Comparison of ENCODE assay signal across 25 cellular contexts in genomic region chr13:30634838-30635237, GRCh38. TPM values are rescaled to one million over a fixed set of nuclear protein-coding genes. Genes with fewer than 3 reads are reported as not detected.
DNase-seq lines count a peak whose midpoint lies in the region; ATAC-seq and TF ChIP-seq lines count a peak whose summit lies in the region.
"Had no signal": no experiment of that assay in that cellular context is flagged by ENCODE, and none has a peak within 500 bp of the region (broad histone marks: within the 10 kb centered on the region; RNA-seq: fewer than 3 reads in every experiment).

No MANE protein-coding gene starts in this region.

- peak overlapping the region; percentile 11 for H3K4me3 Mint-ChIP-seq in activated naive CD4-positive, alpha-beta T cell treated with anti-CD3 and anti-CD28 coated beads, Interleukin-2, amount 50 U/mL, for 24 hours
- no peak overlapping the region for H3K4me3 Mint-ChIP-seq in chondrocyte (ENCODE audit: unreplicated experiment)
- no peak overlapping the region for H3K4me3 Mint-ChIP-seq in progenitor cell of endocrine pancreas (ENCODE audit: low read depth)
- H3K4me3 Mint-ChIP-seq: B cell, HFFc6 had no signal

- no peaks in the 10 kb centered on the region for H3K9me3 ChIP-seq in SK-N-MC (ENCODE audit: low read depth, low read length)
- H3K9me3 ChIP-seq: SJSA1 had no signal

- no peak overlapping the region for H3K9ac ChIP-seq in SK-N-MC (ENCODE audit: insufficient read length)

- peaks cover 72% of the 10 kb centered on the region for H3K4me1 Mint-ChIP-seq in activated naive CD4-positive, alpha-beta T cell treated with anti-CD3 and anti-CD28 coated beads, Interleukin-2, amount 50 U/mL, for 24 hours
- H3K4me1 Mint-ChIP-seq in chondrocyte (ENCODE audit: low read depth): peaks cover 21% of the 10 kb centered on the region
- H3K4me1 Mint-ChIP-seq in progenitor cell of endocrine pancreas (ENCODE audit: low read depth): peaks cover 3% of the 10 kb centered on the region

- no peaks in the 10 kb centered on the region for H3K27me3 Mint-ChIP-seq in activated naive CD4-positive, alpha-beta T cell treated with anti-CD3 and anti-CD28 coated beads, Interleukin-2, amount 50 U/mL, for 24 hours
- H3K27me3 Mint-ChIP-seq in chondrocyte (ENCODE audit: low read depth) (no peaks in the 10 kb centered on the region), progenitor cell of endocrine pancreas (no peaks in the 10 kb centered on the region)
- H3K27me3 Mint-ChIP-seq: B cell had no signal

- no peak for DNase-seq in activated naive CD4-positive, alpha-beta T cell treated with anti-CD3 and anti-CD28 coated beads, Interleukin-2, amount 50 U/mL, for 72 hours (ENCODE audit: low spot score in 2 of 2)
- DNase-seq in SK-N-MC (ENCODE audit: low read depth, low spot score): no peak
- no peak for DNase-seq in chondrocyte (ENCODE audit: low spot score)
- no peak for DNase-seq in progenitor cell of endocrine pancreas (ENCODE audit: low spot score, unreplicated experiment)
- no peak for DNase-seq in inferior parietal cortex (ENCODE audit: extremely low spot score)
- DNase-seq in GM03348 (ENCODE audit: low spot score): no peak
- DNase-seq: GOT3, HFFc6, IMR-90, KG1, NCI-H1048, NCI-H1417, NCI-H1694, NCI-H2081, NCI-H2227 treated with DMSO at 0.1 percent for 48 hours, NCI-H526 treated with DMSO at 0.1 percent for 48 hours, Right ventricle myocardium superior, RPMI8226 had no signal

- H3K36me3 ChIP-seq in SK-N-MC (ENCODE audit: insufficient read depth, low read length): peaks cover 76% of the 10 kb centered on the region

- H3K36me3 Mint-ChIP-seq in activated naive CD4-positive, alpha-beta T cell treated with anti-CD3 and anti-CD28 coated beads, Interleukin-2, amount 50 U/mL, for 24 hours: peaks cover 35% of the 10 kb centered on the region
- peaks cover 26 to 50% of the 10 kb centered on the region in 2 donors for H3K36me3 Mint-ChIP-seq in activated naive CD4-positive, alpha-beta T cell treated with anti-CD3 and anti-CD28 coated beads, Interleukin-2, amount 50 U/mL, for 72 hours
- H3K36me3 Mint-ChIP-seq in chondrocyte (ENCODE audit: low read depth) (peaks cover 23% of the 10 kb centered on the region), progenitor cell of endocrine pancreas (ENCODE audit: insufficient read depth) (peaks cover 32% of the 10 kb centered on the region)

- H3K4me3 ChIP-seq in SK-N-MC: no peak overlapping the region
- H3K4me3 ChIP-seq: HAP-1, SJSA1 had no signal

- no peak for ATAC-seq in activated naive CD4-positive, alpha-beta T cell treated with anti-CD3 and anti-CD28 coated beads, Interleukin-2, amount 50 U/mL, for 72 hours
- ATAC-seq in HG03108 (IDR thresholded peaks at IDR 0.05; ENCODE audit: unreplicated experiment): no peak

- no peaks in the 10 kb centered on the region for H3K9me3 Mint-ChIP-seq in activated naive CD4-positive, alpha-beta T cell treated with anti-CD3 and anti-CD28 coated beads, Interleukin-2, amount 50 U/mL, for 24 hours
- peaks cover 0 to 6% of the 10 kb centered on the region in 2 donors for H3K9me3 Mint-ChIP-seq in activated naive CD4-positive, alpha-beta T cell treated with anti-CD3 and anti-CD28 coated beads, Interleukin-2, amount 50 U/mL, for 72 hours
- H3K9me3 Mint-ChIP-seq in chondrocyte (ENCODE audit: low read depth) (peaks cover 3% of the 10 kb centered on the region), progenitor cell of endocrine pancreas (ENCODE audit: low read depth) (peaks cover 3% of the 10 kb centered on the region)
- H3K9me3 Mint-ChIP-seq: HFFc6 had no signal

- H3K27ac ChIP-seq in SK-N-MC: peak overlapping the region; percentile 47; the same call in 1 of the 2 replicates
- H3K27ac ChIP-seq: 22Rv1, C4-2B, SJSA1 had no signal

- no peak overlapping the region for H3K27ac Mint-ChIP-seq in activated naive CD4-positive, alpha-beta T cell treated with anti-CD3 and anti-CD28 coated beads, Interleukin-2, amount 50 U/mL, for 24 hours
- no peak overlapping the region for H3K27ac Mint-ChIP-seq in activated naive CD4-positive, alpha-beta T cell treated with anti-CD3 and anti-CD28 coated beads, Interleukin-2, amount 50 U/mL, for 72 hours
- H3K27ac Mint-ChIP-seq in chondrocyte (ENCODE audit: unreplicated experiment): peak overlapping the region; percentile 1
- H3K27ac Mint-ChIP-seq in progenitor cell of endocrine pancreas: peak overlapping the region; percentile 5
- H3K27ac Mint-ChIP-seq: B cell, HFFc6 had no signal

- TF ChIP-seq CTCF in chondrocyte (IDR thresholded peaks at IDR 0.05) (no peak), progenitor cell of endocrine pancreas (IDR thresholded peaks at IDR 0.05; ENCODE audit: unreplicated experiment) (no peak)

RNA-seq across cellular contexts. Expression of gene USPL1, which starts 17.1 kb away (rescaled TPM):
- total RNA-seq in activated naive CD4-positive, alpha-beta T cell treated with anti-CD3 and anti-CD28 coated beads, Interleukin-2, amount 50 U/mL, for 72 hours: 10 to 100 TPM; 15.4 to 18.8 TPM
- 10.6 to 15.3 TPM (median 11.0 TPM) in 3 replicates for total RNA-seq in chondrocyte
- 21.9 and 23.7 TPM in 2 replicates for total RNA-seq in progenitor cell of endocrine pancreas

Comparison
In these comparisons a context has a peak if more than half of its experiments do, and no peak if none do; other contexts are left out.
1. H3K27ac Mint-ChIP-seq: peak in chondrocyte (single experiment) and progenitor cell of endocrine pancreas (single experiment); none in activated naive CD4-positive, alpha-beta T cell treated with anti-CD3 and anti-CD28 coated beads, Interleukin-2, amount 50 U/mL, for 24 hours (single experiment) and activated naive CD4-positive, alpha-beta T cell treated with anti-CD3 and anti-CD28 coated beads, Interleukin-2, amount 50 U/mL, for 72 hours (0 of 2).